In genomic region chr13:98370261-98370660, GRCh38 we compare ENCODE assay signal across 1 cellular context.
TF ChIP-seq lines count a peak whose summit lies in the region.

No MANE protein-coding gene starts in this region.

TF ChIP-seq in H1, 55 proteins besides CTCF, POLR2A, EP300 and RAD21:
- TF ChIP-seq SRF (IDR thresholded peaks at IDR 0.05; ENCODE audit: low read depth, low read length) (no peak), SIN3A (conservative IDR thresholded peaks at IDR 0.05 in 1 of 2, IDR thresholded peaks at IDR 0.05 in 1 of 2; ENCODE audit: low read depth in 1 of 2, low read length in 2 of 2) (no peak), MAFK (IDR thresholded peaks at IDR 0.05; ENCODE audit: low read depth, low read length) (no peak), TBP (IDR thresholded peaks at IDR 0.05; ENCODE audit: low read depth, low read length) (no peak), CBX8 (IDR thresholded peaks at IDR 0.05; ENCODE audit: borderline replicate concordance, low read depth, low read length) (no peak), CREB1 (IDR thresholded peaks at IDR 0.05) (no peak), SAP30 (IDR thresholded peaks at IDR 0.05; ENCODE audit: insufficient read depth, insufficient replicate concordance, low read length) (no peak), TAF7 (optimal IDR thresholded peaks at IDR 0.05; ENCODE audit: borderline replicate concordance, low read depth, low read length) (no peak), MAX (IDR thresholded peaks at IDR 0.05) (no peak), KDM1A (IDR thresholded peaks at IDR 0.05; ENCODE audit: borderline replicate concordance, low read length) (no peak)
